ENCODE assay signal across 1 cellular context in genomic region chr5:95920822-95921221, GRCh38.
A peak's percentile ranks its signal among the peaks of the same experiment; 100 is the strongest.
TF ChIP-seq lines count a peak whose summit lies in the region.

No MANE protein-coding gene starts in this region.

TF ChIP-seq in HepG2, 621 proteins besides CTCF, POLR2A, EP300 and RAD21 (continued from another document):
- TF ChIP-seq GATAD2A (CRISPR knock-in tag; IDR thresholded peaks at IDR 0.05) (peak; percentile 51; the same call in 1 of the 2 replicates), NCOA5 (CRISPR knock-in tag; IDR thresholded peaks at IDR 0.05) (no peak), RBM22 (optimal IDR thresholded peaks at IDR 0.05; ENCODE audit: low read length) (peak; percentile 37), MBD4 (IDR thresholded peaks at IDR 0.05; ENCODE audit: borderline replicate concordance, low read length) (0 out of 2 replicates have a peak, but pooled peaks have one; percentile 43)
